1 cellular context compared by ENCODE assay signal in the genomic region with DNA sequence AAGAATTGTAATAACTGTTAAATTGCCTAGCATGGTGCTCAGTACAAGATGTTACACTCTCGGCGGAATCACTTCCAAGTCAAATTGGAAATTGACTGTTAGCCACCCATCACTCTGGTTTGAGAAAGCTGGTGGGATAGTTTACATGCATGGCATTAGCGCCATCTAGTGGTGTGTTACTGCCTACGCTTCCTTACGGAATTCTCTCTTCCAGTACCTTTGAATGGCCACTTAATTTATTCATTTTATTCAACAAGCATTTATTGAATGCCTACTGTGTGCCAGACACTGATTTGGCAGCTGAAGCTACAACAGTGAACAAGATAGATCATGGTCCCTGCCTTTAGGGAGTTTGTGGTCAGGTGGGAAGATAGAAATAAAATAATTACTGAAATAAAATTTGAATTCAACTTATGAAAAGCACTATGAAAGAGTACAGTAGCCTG.
TF ChIP-seq lines count a peak whose summit lies in the region.

No MANE protein-coding gene starts in this region.

TF ChIP-seq in WTC11, 78 proteins besides CTCF, POLR2A, EP300 and RAD21 (continued from another document):
- TF ChIP-seq, protein P1, sequence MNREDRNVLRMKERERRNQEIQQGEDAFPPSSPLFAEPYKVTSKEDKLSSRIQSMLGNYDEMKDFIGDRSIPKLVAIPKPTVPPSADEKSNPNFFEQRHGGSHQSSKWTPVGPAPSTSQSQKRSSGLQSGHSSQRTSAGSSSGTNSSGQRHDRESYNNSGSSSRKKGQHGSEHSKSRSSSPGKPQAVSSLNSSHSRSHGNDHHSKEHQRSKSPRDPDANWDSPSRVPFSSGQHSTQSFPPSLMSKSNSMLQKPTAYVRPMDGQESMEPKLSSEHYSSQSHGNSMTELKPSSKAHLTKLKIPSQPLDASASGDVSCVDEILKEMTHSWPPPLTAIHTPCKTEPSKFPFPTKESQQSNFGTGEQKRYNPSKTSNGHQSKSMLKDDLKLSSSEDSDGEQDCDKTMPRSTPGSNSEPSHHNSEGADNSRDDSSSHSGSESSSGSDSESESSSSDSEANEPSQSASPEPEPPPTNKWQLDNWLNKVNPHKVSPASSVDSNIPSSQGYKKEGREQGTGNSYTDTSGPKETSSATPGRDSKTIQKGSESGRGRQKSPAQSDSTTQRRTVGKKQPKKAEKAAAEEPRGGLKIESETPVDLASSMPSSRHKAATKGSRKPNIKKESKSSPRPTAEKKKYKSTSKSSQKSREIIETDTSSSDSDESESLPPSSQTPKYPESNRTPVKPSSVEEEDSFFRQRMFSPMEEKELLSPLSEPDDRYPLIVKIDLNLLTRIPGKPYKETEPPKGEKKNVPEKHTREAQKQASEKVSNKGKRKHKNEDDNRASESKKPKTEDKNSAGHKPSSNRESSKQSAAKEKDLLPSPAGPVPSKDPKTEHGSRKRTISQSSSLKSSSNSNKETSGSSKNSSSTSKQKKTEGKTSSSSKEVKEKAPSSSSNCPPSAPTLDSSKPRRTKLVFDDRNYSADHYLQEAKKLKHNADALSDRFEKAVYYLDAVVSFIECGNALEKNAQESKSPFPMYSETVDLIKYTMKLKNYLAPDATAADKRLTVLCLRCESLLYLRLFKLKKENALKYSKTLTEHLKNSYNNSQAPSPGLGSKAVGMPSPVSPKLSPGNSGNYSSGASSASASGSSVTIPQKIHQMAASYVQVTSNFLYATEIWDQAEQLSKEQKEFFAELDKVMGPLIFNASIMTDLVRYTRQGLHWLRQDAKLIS (CRISPR knock-in tag; IDR thresholded peaks at IDR 0.05; ENCODE audit: borderline replicate concordance) = no peak
